ENCODE assay signal across 8 cellular contexts in the genomic region with DNA sequence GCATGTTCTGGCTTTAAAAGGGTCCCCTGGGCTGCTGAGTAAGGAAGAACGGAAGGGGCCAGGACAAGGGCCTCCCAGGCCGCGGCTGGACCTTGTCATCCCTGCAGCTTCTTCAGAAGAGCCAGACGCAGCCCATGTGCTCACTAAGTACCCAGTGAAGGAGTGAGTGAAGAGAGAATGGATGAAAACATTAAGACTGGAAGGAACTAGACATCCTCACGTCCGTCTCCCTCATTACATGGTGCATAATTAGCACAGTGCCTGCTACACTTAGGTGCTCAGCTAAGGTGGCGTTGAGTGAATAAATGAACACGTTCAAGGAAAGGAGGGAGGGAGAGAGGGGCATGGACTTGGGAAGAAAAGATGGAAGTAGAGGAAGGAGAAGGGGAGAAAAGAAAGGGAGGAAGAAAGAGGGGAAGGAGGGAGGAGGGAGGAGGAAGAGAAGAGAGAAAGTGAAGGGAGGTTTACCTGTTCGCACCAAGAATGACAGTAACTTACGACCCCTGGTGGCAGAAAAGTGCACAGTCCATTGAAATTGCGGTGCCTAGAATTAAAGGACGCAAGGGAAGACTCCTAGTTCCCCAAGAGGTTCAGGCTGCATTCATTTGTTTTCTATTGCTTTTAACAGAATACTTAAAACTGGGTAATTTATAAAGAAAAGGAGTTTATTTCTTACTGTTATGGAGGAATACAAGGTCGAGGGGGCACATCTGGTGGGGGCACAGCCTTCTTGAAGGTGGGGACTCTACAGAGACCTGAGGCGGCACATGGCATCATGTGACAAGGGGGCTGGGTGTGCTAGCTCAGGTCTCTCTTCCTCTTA. TPM values are rescaled to one million over a fixed set of nuclear protein-coding genes. Genes with fewer than 3 reads are reported as not detected.
DNase-seq lines count a peak whose midpoint lies in the region; ATAC-seq and TF ChIP-seq lines count a peak whose summit lies in the region.

No MANE protein-coding gene starts in this region.

- 44 to 52% (median 48%) methylated on average over 14 of the region's 14 CpGs for WGBS in adrenal gland, 4 donors

- TF ChIP-seq CTCF in adrenal gland (IDR thresholded peaks at IDR 0.05): peak; percentile 77 to 98 (median 84)

- peaks cover 42 to 48% (median 45%) of the 10 kb centered on the region in 3 donors for H3K4me1 Mint-ChIP-seq in T-cell

- no peak overlapping the region for H3K4me3 Mint-ChIP-seq in T-cell

- CTCF ChIA-PET in T-cell (lab: Charles Lee): interaction anchor here (0.6 to 1.1 kb wide), 4 partner anchors 8 to 940 kb away, joined by 3 to 4 read pairs (median 3); a partner anchor contains a TSS

- ATAC-seq in T-cell (replicated peaks in 1 of 4) (peak; percentile 71 to 85 (median 76)), GM18907 (IDR thresholded peaks at IDR 0.05; ENCODE audit: unreplicated experiment) (no peak)

- POLR2A ChIA-PET in T-cell (lab: Charles Lee): no interaction called here

- H3K27ac Mint-ChIP-seq in T-cell: no peak overlapping the region

- H3K4me1 ChIP-seq in adrenal gland (replicated peaks in 1 of 2): peaks cover 0 to 14% of the 10 kb centered on the region in 2 donors

- no peaks in the 10 kb centered on the region for H3K9me3 Mint-ChIP-seq in T-cell

- no peak for TF ChIP-seq POLR2A in adrenal gland (IDR thresholded peaks at IDR 0.05)

- H3K27ac ChIP-seq in adrenal gland: no peak overlapping the region

- no peak overlapping the region for H3K4me3 ChIP-seq in adrenal gland

- peaks cover 8% of the 10 kb centered on the region for H3K36me3 Mint-ChIP-seq in T-cell

- H3K9me3 ChIP-seq in adrenal gland (replicated peaks in 1 of 3): no peaks in the 10 kb centered on the region

- peak; percentile 13 for DNase-seq in GDM1 (lab: John Stamatoyannopoulos, UW)
- peak; percentile 66 for DNase-seq in NCI-H1092 (lab: John Stamatoyannopoulos, UW)
- DNase-seq in T-cell: peak; percentile 8 to 70 (median 51)
- peak; percentile 48 to 93 (median 74) for DNase-seq in adrenal gland
- DNase-seq in hypothalamus (lab: John Stamatoyannopoulos, UW): peak in 35 of 51 donors; percentile 2 to 80 (median 35)
- peak; percentile 62 for DNase-seq in stimulated activated CD4-positive, alpha-beta T cell treated with anti-CD3 and anti-CD28 coated beads, Interleukin-12 subunit alpha, Interleukin-12 subunit beta, amount 100 ng/mL, for 4 hours
- DNase-seq in dedifferentiated amniotic fluid mesenchymal stem cell (ENCODE audit: extremely low spot score): no peak

- peaks cover 0 to under 1% of the 10 kb centered on the region in 2 donors for H3K36me3 ChIP-seq in adrenal gland (replicated peaks in 1 of 2)

- H3K27me3 Mint-ChIP-seq in T-cell: no peaks in the 10 kb centered on the region

- H3K27me3 ChIP-seq in adrenal gland: no peaks in the 10 kb centered on the region

- intact Hi-C loops in adrenal gland (cut with DNase I): loop anchor here in 1 of 2 donors (5.0 kb wide), 1 partner anchor 159 kb away; no protein-coding TSS in a partner anchor

RNA-seq across cellular contexts. Expression of a gene that starts 8.0 kb away (rescaled TPM):
- total RNA-seq in T-cell (10 to 100 TPM in 3 of 5 donors, 1 to 10 TPM in 2; 5.8 to 23.2 (median 21.9) TPM), adrenal gland (10 to 100 TPM in 7 of 8 donors, 1 to 10 TPM in 1; 9.7 to 35.0 (median 16.9) TPM)
- 10 to 100 TPM in 1 of 3 donors, 1 to 10 TPM in 2; 8.9 to 19.8 (median 9.2) TPM for polyA plus RNA-seq in adrenal gland

RNA-seq across cellular contexts. Expression of a gene that starts 28.2 kb away (rescaled TPM):
- total RNA-seq in T-cell: under 1 TPM in 3 of 5 donors, not detected in 2; 0.07 to 0.54 (median 0.09) TPM
- total RNA-seq in adrenal gland: 10 to 100 TPM in 7 of 8 donors, 1 to 10 TPM in 1; 8.5 to 27.3 (median 14.1) TPM
- 10 to 100 TPM in 2 of 3 donors, 1 to 10 TPM in 1; 7.2 to 11.8 (median 10.5) TPM for polyA plus RNA-seq in adrenal gland

RNA-seq across cellular contexts. Expression of a gene that starts 30.0 kb away (rescaled TPM):
- total RNA-seq in T-cell (under 1 TPM in 4 of 5 donors, not detected in 1; 0.16 to 0.49 (median 0.33) TPM), adrenal gland (10 to 100 TPM in 1 of 8 donors, 1 to 10 TPM in 7; 1.6 to 11.2 (median 4.0) TPM)
- polyA plus RNA-seq in adrenal gland: 1 to 10 TPM; 1.5 to 4.2 (median 1.9) TPM

Comparison
In these comparisons a context has a peak if more than half of its experiments do, and no peak if none do; other contexts are left out.
1. RNA of a gene that starts 28.2 kb away (total RNA-seq): 8.5 to 27.3 TPM in adrenal gland; 0.07 to 0.54 TPM in T-cell; every median in the first group is over 4 times any median in the second.